ENCODE assay signal across 23 cellular contexts in genomic region chrX:4380710-4381109, GRCh38.
"Had no signal": no experiment of that assay in that cellular context is flagged by ENCODE, and none has a peak within 500 bp of the region (broad histone marks: within the 10 kb centered on the region; RNA-seq: fewer than 3 reads in every experiment).

No MANE protein-coding gene starts in this region.

- H3K36me3 ChIP-seq: esophagus squamous epithelium, heart right ventricle, lower lobe of right lung, ovary, spleen, stomach, thyroid gland, vagina had no signal

- H3K36me3 Mint-ChIP-seq: natural killer cell; stimulated activated naive B cell treated with anti-CD40 and anti-IgM and Interleukin-4, amounts not matched to agents 10 μg/mL and 1 μg/mL and 100 μg/mL, for 72 hours had no signal

- H3K9me3 ChIP-seq: lower lobe of right lung, ovary, thyroid gland, vagina had no signal

- H3K4me3 Mint-ChIP-seq: effector memory CD8-positive, alpha-beta T cell; natural killer cell; stimulated activated naive B cell treated with anti-CD40 and anti-IgM and Interleukin-4, amounts not matched to agents 10 μg/mL and 1 μg/mL and 100 μg/mL, for 72 hours had no signal

- H3K4me1 Mint-ChIP-seq: natural killer cell; stimulated activated naive B cell treated with anti-CD40 and anti-IgM and Interleukin-4, amounts not matched to agents 10 μg/mL and 1 μg/mL and 100 μg/mL, for 72 hours had no signal

- H3K27me3 ChIP-seq: esophagus squamous epithelium, heart right ventricle, ovary, spleen, stomach, thyroid gland, vagina had no signal

- H3K4me1 ChIP-seq: esophagus squamous epithelium, heart right ventricle, lower lobe of right lung, psoas muscle, spleen, stomach, thyroid gland, vagina had no signal

- H3K27ac ChIP-seq: esophagus squamous epithelium, heart right ventricle, lower lobe of right lung, ovary, psoas muscle, skin epidermis, spleen, stomach, thyroid gland, vagina had no signal

- ATAC-seq: effector memory CD8-positive, alpha-beta T cell; heart right ventricle; left ventricle myocardium superior; lower lobe of right lung; natural killer cell; psoas muscle; right cardiac atrium; stimulated activated naive B cell treated with anti-CD40 and anti-IgM and Interleukin-4, amounts not matched to agents 10 μg/mL and 1 μg/mL and 100 μg/mL, for 72 hours had no signal

- H3K27me3 Mint-ChIP-seq: effector memory CD8-positive, alpha-beta T cell; stimulated activated naive B cell treated with anti-CD40 and anti-IgM and Interleukin-4, amounts not matched to agents 10 μg/mL and 1 μg/mL and 100 μg/mL, for 72 hours had no signal

- H3K27ac Mint-ChIP-seq: effector memory CD8-positive, alpha-beta T cell; natural killer cell; stimulated activated naive B cell treated with anti-CD40 and anti-IgM and Interleukin-4, amounts not matched to agents 10 μg/mL and 1 μg/mL and 100 μg/mL, for 72 hours had no signal

- DNase-seq: cortex of kidney; effector memory CD8-positive, alpha-beta T cell; erythroblast; esophagus squamous epithelium; foreskin melanocyte; glutamatergic neuron; heart right ventricle; hippocampal formation; left ventricle myocardium superior; lower lobe of right lung; natural killer cell; occipital lobe; ovary; posterior cingulate gyrus; psoas muscle; right cardiac atrium; spleen; stimulated activated CD4-positive, alpha-beta T cell treated with anti-CD3 and anti-CD28 coated beads, Interleukin-4, amount 100 ng/mL, for 4 hours; stimulated activated naive B cell treated with anti-CD40 and anti-IgM and Interleukin-4, amounts not matched to agents 10 μg/mL and 1 μg/mL and 100 μg/mL, for 72 hours; stomach; thyroid gland had no signal

- H3K4me3 ChIP-seq: esophagus squamous epithelium, heart right ventricle, lower lobe of right lung, ovary, psoas muscle, skin epidermis, spleen, stomach, thyroid gland, vagina had no signal
